ENCODE assay signal across 1 cellular context in genomic region chr11:111694851-111695250, GRCh38.
A peak's percentile ranks its signal among the peaks of the same experiment; 100 is the strongest.
TF ChIP-seq lines count a peak whose summit lies in the region.

No MANE protein-coding gene starts in this region.

TF ChIP-seq in GM12878, 131 proteins besides CTCF, POLR2A, EP300 and RAD21 (continued from another document):
- TF ChIP-seq, protein P1, sequence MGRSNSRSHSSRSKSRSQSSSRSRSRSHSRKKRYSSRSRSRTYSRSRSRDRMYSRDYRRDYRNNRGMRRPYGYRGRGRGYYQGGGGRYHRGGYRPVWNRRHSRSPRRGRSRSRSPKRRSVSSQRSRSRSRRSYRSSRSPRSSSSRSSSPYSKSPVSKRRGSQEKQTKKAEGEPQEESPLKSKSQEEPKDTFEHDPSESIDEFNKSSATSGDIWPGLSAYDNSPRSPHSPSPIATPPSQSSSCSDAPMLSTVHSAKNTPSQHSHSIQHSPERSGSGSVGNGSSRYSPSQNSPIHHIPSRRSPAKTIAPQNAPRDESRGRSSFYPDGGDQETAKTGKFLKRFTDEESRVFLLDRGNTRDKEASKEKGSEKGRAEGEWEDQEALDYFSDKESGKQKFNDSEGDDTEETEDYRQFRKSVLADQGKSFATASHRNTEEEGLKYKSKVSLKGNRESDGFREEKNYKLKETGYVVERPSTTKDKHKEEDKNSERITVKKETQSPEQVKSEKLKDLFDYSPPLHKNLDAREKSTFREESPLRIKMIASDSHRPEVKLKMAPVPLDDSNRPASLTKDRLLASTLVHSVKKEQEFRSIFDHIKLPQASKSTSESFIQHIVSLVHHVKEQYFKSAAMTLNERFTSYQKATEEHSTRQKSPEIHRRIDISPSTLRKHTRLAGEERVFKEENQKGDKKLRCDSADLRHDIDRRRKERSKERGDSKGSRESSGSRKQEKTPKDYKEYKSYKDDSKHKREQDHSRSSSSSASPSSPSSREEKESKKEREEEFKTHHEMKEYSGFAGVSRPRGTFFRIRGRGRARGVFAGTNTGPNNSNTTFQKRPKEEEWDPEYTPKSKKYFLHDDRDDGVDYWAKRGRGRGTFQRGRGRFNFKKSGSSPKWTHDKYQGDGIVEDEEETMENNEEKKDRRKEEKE (IDR thresholded peaks at IDR 0.05): no peak
- TF ChIP-seq GATAD2B (conservative IDR thresholded peaks at IDR 0.05; ENCODE audit: low read depth) (no peak), SMARCA5 (IDR thresholded peaks at IDR 0.05) (0 out of 2 replicates have a peak, but pooled peaks have one; percentile 36), MTA2 (IDR thresholded peaks at IDR 0.05; ENCODE audit: low read depth) (peak; percentile 83), HDAC6 (IDR thresholded peaks at IDR 0.05; ENCODE audit: unreplicated experiment) (no peak), CREM (IDR thresholded peaks at IDR 0.05; ENCODE audit: low read depth) (no peak), USF1 (IDR thresholded peaks at IDR 0.05; ENCODE audit: borderline replicate concordance, extremely low read length, insufficient read depth, low read depth, low read length) (no peak), ZBTB11 (CRISPR knock-in tag; IDR thresholded peaks at IDR 0.05) (no peak), TARDBP (IDR thresholded peaks at IDR 0.05; ENCODE audit: borderline replicate concordance) (no peak), IKZF2 (IDR thresholded peaks at IDR 0.05) (peak; percentile 22 to 33; a peak in 2 of 4 replicates), STAT1 (conservative IDR thresholded peaks at IDR 0.05) (no peak), ZNF592 (IDR thresholded peaks at IDR 0.05) (no peak), NRF1 (conservative IDR thresholded peaks at IDR 0.05; ENCODE audit: low read depth, low read length) (no peak), MYB (IDR thresholded peaks at IDR 0.05; ENCODE audit: borderline replicate concordance, low read depth, low read length) (no peak), ATF7 (IDR thresholded peaks at IDR 0.05; ENCODE audit: low read depth) (peak; percentile 60; the same call in 1 of the 2 replicates)
- TF ChIP-seq, protein P2, sequence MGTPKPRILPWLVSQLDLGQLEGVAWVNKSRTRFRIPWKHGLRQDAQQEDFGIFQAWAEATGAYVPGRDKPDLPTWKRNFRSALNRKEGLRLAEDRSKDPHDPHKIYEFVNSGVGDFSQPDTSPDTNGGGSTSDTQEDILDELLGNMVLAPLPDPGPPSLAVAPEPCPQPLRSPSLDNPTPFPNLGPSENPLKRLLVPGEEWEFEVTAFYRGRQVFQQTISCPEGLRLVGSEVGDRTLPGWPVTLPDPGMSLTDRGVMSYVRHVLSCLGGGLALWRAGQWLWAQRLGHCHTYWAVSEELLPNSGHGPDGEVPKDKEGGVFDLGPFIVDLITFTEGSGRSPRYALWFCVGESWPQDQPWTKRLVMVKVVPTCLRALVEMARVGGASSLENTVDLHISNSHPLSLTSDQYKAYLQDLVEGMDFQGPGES (IDR thresholded peaks at IDR 0.05): no peak
